In genomic region chr10:95832216-95833037, GRCh38 we compare ENCODE assay signal across 8 cellular contexts.
DNase-seq lines count a peak whose midpoint lies in the region; ATAC-seq, FAIRE-seq and TF ChIP-seq lines count a peak whose summit lies in the region.

No MANE protein-coding gene starts in this region.

- intact Hi-C loops in right lobe of liver (cut with DNase I) = no loop called here
- intact Hi-C loops in HepG2 (cut with micrococcal nuclease; ENCODE audit: unreplicated experiment) = no loop called here

- H3K9me3 ChIP-seq in right lobe of liver (no peaks in the 10 kb centered on the region), HepG2 (ENCODE audit: low read length) (no peaks in the 10 kb centered on the region), thoracic aorta (no peaks in the 10 kb centered on the region)

- no TSS peak for BruUV-seq in HepG2 (replicated peaks; lab: Mats Ljungman, UMichigan)

- in situ Hi-C loops in HepG2 (cut with HindIII; ENCODE audit: extremely low pct_ligation_motif_present, low pct_unique_long_range_greater_than_20kb) = no loop called here

- POLR2A ChIA-PET in HepG2 (lab: Yijun Ruan, JAX) = no interaction called here

- no peak overlapping the region for H2AFZ ChIP-seq in HepG2 (ENCODE audit: low read length)

- no peaks in the 10 kb centered on the region for H3K27me3 ChIP-seq in right lobe of liver
- no peaks in the 10 kb centered on the region for H3K27me3 ChIP-seq in HepG2 (ENCODE audit: control insufficient read depth in 1 of 2, insufficient read depth in 2 of 2, low read length in 2 of 2)
- H3K27me3 ChIP-seq in thoracic aorta (replicated peaks; ENCODE audit: insufficient read depth) = no peaks in the 10 kb centered on the region

- TF ChIP-seq EP300 in HepG2 (IDR thresholded peaks at IDR 0.05; ENCODE audit: low read depth in 2 of 2, low read length in 2 of 2) (no peak), HepG2 (CRISPR knock-in tag; IDR thresholded peaks at IDR 0.05; ENCODE audit: borderline replicate concordance) (no peak)

- no peaks in the 10 kb centered on the region for H3K4me1 ChIP-seq in right lobe of liver
- H3K4me1 ChIP-seq in HepG2 (ENCODE audit: insufficient read depth, low read length) = peaks cover 26% of the 10 kb centered on the region
- H3K4me1 ChIP-seq in thoracic aorta (ENCODE audit: control insufficient read depth in 1 of 2, low read depth in 2 of 2) = peaks cover 20 to 27% of the 10 kb centered on the region in 2 donors

- WGBS in right lobe of liver (ENCODE audit: insufficient coverage, low coverage, low lambda C conversion rate, missing lambda C conversion rate) = 59% methylated on average over 5 of the region's 6 CpGs
- 73% methylated on average over 6 of the region's 6 CpGs for WGBS in HepG2 (ENCODE audit: low lambda C conversion rate)

- TF ChIP-seq POLR2A in right lobe of liver (IDR thresholded peaks at IDR 0.05) = no peak
- no peak for TF ChIP-seq POLR2A in HepG2 (IDR thresholded peaks at IDR 0.05; ENCODE audit: insufficient read depth in 1 of 2, low read depth in 2 of 2, low read length in 2 of 2)

- ATAC-seq in right lobe of liver = peak in 3 of 4 donors; percentile 27 to 50 (median 32)
- ATAC-seq in HepG2 = no peak
- ATAC-seq in HG03064 (IDR thresholded peaks at IDR 0.05; ENCODE audit: low read depth, unreplicated experiment) = peak; percentile 78
- no peak for ATAC-seq in thoracic aorta (ENCODE audit: insufficient number of reproducible peaks, low FRiP score, low read depth)

- no peak overlapping the region for H3K9ac ChIP-seq in HepG2 (ENCODE audit: insufficient read depth, low read depth, low read length)

- no peak for FAIRE-seq in HepG2 (lab: Jason Lieb, UNC)

- H4K20me1 ChIP-seq in HepG2 (ENCODE audit: insufficient read depth, low read length) = no peaks in the 10 kb centered on the region

- H3K4me3 ChIP-seq in right lobe of liver (no peak overlapping the region), HepG2 (replicated peaks in 1 of 3; ENCODE audit: insufficient read depth in 1 of 3, low read depth in 2 of 3, low read length in 3 of 3) (no peak overlapping the region), thoracic aorta (no peak overlapping the region)

- TF ChIP-seq CTCF in right lobe of liver (IDR thresholded peaks at IDR 0.05) (no peak), HepG2 (CRISPR knock-in tag; IDR thresholded peaks at IDR 0.05) (no peak), thoracic aorta (IDR thresholded peaks at IDR 0.05) (no peak)

- no peaks in the 10 kb centered on the region for H3K79me2 ChIP-seq in HepG2 (ENCODE audit: insufficient read depth, low read length)

- CTCF ChIA-PET in HepG2 (lab: Yijun Ruan, JAX; ENCODE audit: low intra/inter-chr PET ratio, low total read pairs) = no interaction called here

- no peak overlapping the region for H3K4me2 ChIP-seq in HepG2 (ENCODE audit: low read depth, low read length)

- no peak for TF ChIP-seq RAD21 in HepG2 (CRISPR knock-in tag; IDR thresholded peaks at IDR 0.05)

- DNase-seq in right lobe of liver = no peak
- no peak for DNase-seq in HepG2 (ENCODE audit: low spot score)
- peak; percentile 6 for DNase-seq in activated T-helper 9 cell treated with anti-CD3 and anti-CD28 coated beads, Interleukin-2, amount 50 U/mL, for 16 hours (ENCODE audit: low read depth)
- no peak for DNase-seq in thoracic aorta (ENCODE audit: low spot score)
- DNase-seq in NCI-H774 (lab: John Stamatoyannopoulos, UW) = no peak
- no peak for DNase-seq in NCI-H187 (lab: John Stamatoyannopoulos, UW)
- no peak for DNase-seq in NCI-H510A treated with DMSO at 0.1 percent for 48 hours (lab: John Stamatoyannopoulos, UW)

- no peak overlapping the region for H3K27ac ChIP-seq in right lobe of liver
- no peak overlapping the region for H3K27ac ChIP-seq in HepG2 (ENCODE audit: extremely low read length, insufficient read depth, low read length)
- H3K27ac ChIP-seq in thoracic aorta = peak overlapping the region; percentile 18 to 36

- H3K36me3 ChIP-seq in right lobe of liver (no peaks in the 10 kb centered on the region), HepG2 (replicated peaks in 1 of 2; ENCODE audit: control insufficient read depth in 1 of 2, insufficient read depth in 2 of 2, low read length in 2 of 2) (no peaks in the 10 kb centered on the region), thoracic aorta (no peaks in the 10 kb centered on the region)

TF ChIP-seq in HepG2, 621 proteins besides CTCF, POLR2A, EP300 and RAD21:
- TF ChIP-seq THAP7 (CRISPR knock-in tag; IDR thresholded peaks at IDR 0.05) = no peak
- TF ChIP-seq GFI1 (CRISPR knock-in tag; IDR thresholded peaks at IDR 0.05; ENCODE audit: borderline replicate concordance) = no peak
- no peak for TF ChIP-seq ZNF749 (CRISPR knock-in tag; IDR thresholded peaks at IDR 0.05; ENCODE audit: borderline replicate concordance)
- TF ChIP-seq PCBP2 (optimal IDR thresholded peaks at IDR 0.05; ENCODE audit: low read depth, low read length, poor library complexity, severe bottlenecking) = no peak
- TF ChIP-seq HES4 (CRISPR knock-in tag; IDR thresholded peaks at IDR 0.05; ENCODE audit: borderline replicate concordance) = no peak
- TF ChIP-seq ZNF878 (CRISPR knock-in tag; IDR thresholded peaks at IDR 0.05) = no peak
- TF ChIP-seq KLF11 (CRISPR knock-in tag; IDR thresholded peaks at IDR 0.05) = no peak
- no peak for TF ChIP-seq HNF4G (IDR thresholded peaks at IDR 0.05; ENCODE audit: borderline replicate concordance, low read depth, low read length)
- no peak for TF ChIP-seq HNF4G (CRISPR knock-in tag; IDR thresholded peaks at IDR 0.05; ENCODE audit: borderline replicate concordance, low read depth)
- no peak for TF ChIP-seq MIER3 (CRISPR knock-in tag; IDR thresholded peaks at IDR 0.05; ENCODE audit: borderline replicate concordance)
- no peak for TF ChIP-seq SCMH1 (CRISPR knock-in tag; IDR thresholded peaks at IDR 0.05; ENCODE audit: borderline replicate concordance)
- TF ChIP-seq HOXA9 (CRISPR knock-in tag; IDR thresholded peaks at IDR 0.05; ENCODE audit: borderline replicate concordance) = no peak
- TF ChIP-seq MXD3 (CRISPR knock-in tag; IDR thresholded peaks at IDR 0.05) = no peak
- TF ChIP-seq NR3C1 (CRISPR knock-in tag; IDR thresholded peaks at IDR 0.05) = no peak
- no peak for TF ChIP-seq ZNF503 (CRISPR knock-in tag; IDR thresholded peaks at IDR 0.05)
- no peak for TF ChIP-seq NRL (CRISPR knock-in tag; IDR thresholded peaks at IDR 0.05; ENCODE audit: borderline replicate concordance)
- TF ChIP-seq CENPT (CRISPR knock-in tag; IDR thresholded peaks at IDR 0.05; ENCODE audit: low read depth) = no peak
- no peak for TF ChIP-seq ETV6 (CRISPR knock-in tag; conservative IDR thresholded peaks at IDR 0.05)
- TF ChIP-seq NR1H2 (CRISPR knock-in tag; IDR thresholded peaks at IDR 0.05; ENCODE audit: borderline replicate concordance, low read depth) = no peak
- no peak for TF ChIP-seq ZNF335 (CRISPR knock-in tag; IDR thresholded peaks at IDR 0.05)
- TF ChIP-seq ATAD3A (CRISPR knock-in tag; IDR thresholded peaks at IDR 0.05) = no peak
TF ChIP-seq in HepG2: peak in this region for 0.

Comparison
In these comparisons a context has a peak if more than half of its experiments do, and no peak if none do; other contexts are left out.
1. ATAC-seq: peak in right lobe of liver (3 of 4) and HG03064 (single experiment); none in HepG2 (single experiment) and thoracic aorta (single experiment).
2. H3K27ac ChIP-seq: peak in thoracic aorta (2 of 2); none in right lobe of liver (0 of 3) and HepG2 (single experiment).